ENCODE assay signal across 11 cellular contexts in genomic region chr18:59143441-59143840, GRCh38. TPM values are rescaled to one million over a fixed set of nuclear protein-coding genes. Genes with fewer than 3 reads are reported as not detected.
A peak's percentile ranks its signal among the peaks of the same experiment; 100 is the strongest.
DNase-seq lines count a peak whose midpoint lies in the region; ATAC-seq and TF ChIP-seq lines count a peak whose summit lies in the region.
"Had no signal": no experiment of that assay in that cellular context is flagged by ENCODE, and none has a peak within 500 bp of the region (broad histone marks: within the 10 kb centered on the region; RNA-seq: fewer than 3 reads in every experiment).

No MANE protein-coding gene starts in this region.

- peaks cover 68% of the 10 kb centered on the region for H3K4me1 Mint-ChIP-seq in activated T-cell treated with anti-CD3 and anti-CD28 coated beads, Interleukin-2, amount 50 U/mL, for 4 hours (ENCODE audit: low read depth)
- peaks cover 42% of the 10 kb centered on the region for H3K4me1 Mint-ChIP-seq in progenitor cell of endocrine pancreas (ENCODE audit: low read depth)

- peak overlapping the region; percentile 58 for H3K4me3 Mint-ChIP-seq in activated T-cell treated with anti-CD3 and anti-CD28 coated beads, Interleukin-2, amount 50 U/mL, for 4 hours
- peak overlapping the region; percentile 26 for H3K4me3 Mint-ChIP-seq in progenitor cell of endocrine pancreas (ENCODE audit: low read depth)

- peaks cover 7% of the 10 kb centered on the region for H3K36me3 Mint-ChIP-seq in activated T-cell treated with anti-CD3 and anti-CD28 coated beads, Interleukin-2, amount 50 U/mL, for 4 hours (ENCODE audit: insufficient read depth)
- peaks cover 3% of the 10 kb centered on the region for H3K36me3 Mint-ChIP-seq in progenitor cell of endocrine pancreas (ENCODE audit: insufficient read depth)

- no peak for DNase-seq in activated T-cell treated with anti-CD3 and anti-CD28 coated beads, Interleukin-2, amount 50 U/mL, for 4 hours
- DNase-seq in activated T-cell treated with anti-CD3 and anti-CD28 coated beads, Interleukin-2, amount 50 U/mL, for 48 hours: no peak
- DNase-seq in progenitor cell of endocrine pancreas (ENCODE audit: low spot score, unreplicated experiment) (no peak), RKO (ENCODE audit: low spot score) (no peak), sciatic nerve (ENCODE audit: low spot score) (no peak)
- DNase-seq in activated effector memory CD4-positive, alpha-beta T cell treated with Interleukin-2 at 50 U/mL for 16 hours: no peak
- DNase-seq: GF-D8, mucosa of descending colon, WERI-Rb-1 had no signal

- TF ChIP-seq CTCF in progenitor cell of endocrine pancreas (IDR thresholded peaks at IDR 0.05; ENCODE audit: unreplicated experiment): no peak

- intact Hi-C loops in sciatic nerve (cut with DNase I): no loop called here

- ATAC-seq in activated T-cell treated with anti-CD3 and anti-CD28 coated beads, Interleukin-2, amount 50 U/mL, for 4 hours: no peak
- ATAC-seq in GM21786 (IDR thresholded peaks at IDR 0.05; ENCODE audit: unreplicated experiment) (peak; percentile 13), SK-N-SH treated with all-trans-retinoic acid at 6 μM for 48 hours (no peak), sciatic nerve (no peak)
- ATAC-seq: mucosa of descending colon had no signal

- H3K9me3 Mint-ChIP-seq in activated T-cell treated with anti-CD3 and anti-CD28 coated beads, Interleukin-2, amount 50 U/mL, for 4 hours: no peaks in the 10 kb centered on the region
- no peaks in the 10 kb centered on the region for H3K9me3 Mint-ChIP-seq in progenitor cell of endocrine pancreas (ENCODE audit: low read depth)

- peak overlapping the region; percentile 66 for H3K27ac Mint-ChIP-seq in progenitor cell of endocrine pancreas

- H3K27me3 Mint-ChIP-seq in activated T-cell treated with anti-CD3 and anti-CD28 coated beads, Interleukin-2, amount 50 U/mL, for 4 hours (ENCODE audit: low read depth): no peaks in the 10 kb centered on the region
- no peaks in the 10 kb centered on the region for H3K27me3 Mint-ChIP-seq in progenitor cell of endocrine pancreas

TF ChIP-seq in SK-N-SH treated with all-trans-retinoic acid at 6 μM for 48 hours, 23 proteins besides CTCF, POLR2A, EP300 and RAD21:
- TF ChIP-seq ZNF8 (CRISPR knock-in tag; IDR thresholded peaks at IDR 0.05) (no peak), ZC3H10 (CRISPR knock-in tag; IDR thresholded peaks at IDR 0.05) (peak; percentile 34; the same call in 1 of the 2 replicates)
- TF ChIP-seq, protein P1, sequence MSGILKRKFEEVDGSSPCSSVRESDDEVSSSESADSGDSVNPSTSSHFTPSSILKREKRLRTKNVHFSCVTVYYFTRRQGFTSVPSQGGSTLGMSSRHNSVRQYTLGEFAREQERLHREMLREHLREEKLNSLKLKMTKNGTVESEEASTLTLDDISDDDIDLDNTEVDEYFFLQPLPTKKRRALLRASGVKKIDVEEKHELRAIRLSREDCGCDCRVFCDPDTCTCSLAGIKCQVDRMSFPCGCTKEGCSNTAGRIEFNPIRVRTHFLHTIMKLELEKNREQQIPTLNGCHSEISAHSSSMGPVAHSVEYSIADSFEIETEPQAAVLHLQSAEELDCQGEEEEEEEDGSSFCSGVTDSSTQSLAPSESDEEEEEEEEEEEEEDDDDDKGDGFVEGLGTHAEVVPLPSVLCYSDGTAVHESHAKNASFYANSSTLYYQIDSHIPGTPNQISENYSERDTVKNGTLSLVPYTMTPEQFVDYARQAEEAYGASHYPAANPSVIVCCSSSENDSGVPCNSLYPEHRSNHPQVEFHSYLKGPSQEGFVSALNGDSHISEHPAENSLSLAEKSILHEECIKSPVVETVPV (CRISPR knock-in tag; IDR thresholded peaks at IDR 0.05): no peak

RNA-seq across cellular contexts. Expression of gene SEC11C, which starts 3.8 kb away (rescaled TPM):
- 100 to 1,000 TPM; 126 to 152 (median 134) TPM for total RNA-seq in activated T-cell treated with anti-CD3 and anti-CD28 coated beads, Interleukin-2, amount 50 U/mL, for 4 hours
- total RNA-seq in progenitor cell of endocrine pancreas (86.1 and 91.9 TPM in 2 replicates), sciatic nerve (41.1 TPM)
